Comparison of ENCODE assay signal across 8 cellular contexts in genomic region chr20:37526238-37526838, GRCh38. TPM values are rescaled to one million over a fixed set of nuclear protein-coding genes. Genes with fewer than 3 reads are reported as not detected.
DNase-seq lines count a peak whose midpoint lies in the region; TF ChIP-seq lines count a peak whose summit lies in the region.

No MANE protein-coding gene starts in this region.

- CTCF ChIA-PET in GM10248 (lab: Yijun Ruan, JAX), result interaction anchor here (1.2 to 2.1 kb wide), 2 partner anchors 9 to 13 kb away, joined by 3 to 7 read pairs; no protein-coding TSS in a partner anchor

- 0% methylated on average over 6 to 7 of the region's 10 CpGs for WGBS in mesodermal cell (ENCODE audit: insufficient coverage in 2 of 2), 2 experiments

- H3K27ac ChIP-seq in 22Rv1 (peak overlapping the region; percentile 75), mesodermal cell (ENCODE audit: low read depth, low read length, severe bottlenecking) (peak overlapping the region; percentile 99), uterus (peak overlapping the region; percentile 92 to 98)
- peak overlapping the region; percentile 98 for H3K27ac ChIP-seq in effector memory CD4-positive, alpha-beta T cell (ENCODE audit: insufficient read depth, low read length, poor library complexity, severe bottlenecking)

- H3K9me3 ChIP-seq in effector memory CD4-positive, alpha-beta T cell (ENCODE audit: control insufficient read depth, low read length), result no peaks in the 10 kb centered on the region
- H3K9me3 ChIP-seq in mesodermal cell (ENCODE audit: control insufficient read depth, low read length), result peaks cover 2% of the 10 kb centered on the region
- no peaks in the 10 kb centered on the region for H3K9me3 ChIP-seq in uterus

- TF ChIP-seq CTCF in 22Rv1 (IDR thresholded peaks at IDR 0.05), result no peak
- TF ChIP-seq CTCF in uterus (IDR thresholded peaks at IDR 0.05), result no peak
- no peak for TF ChIP-seq CTCF in GM10248 (IDR thresholded peaks at IDR 0.05; ENCODE audit: control extremely low read depth, extremely low read depth, low read depth, missing control alignments)

- peak; percentile 82 for DNase-seq in GM03348 (ENCODE audit: low spot score)
- peak; percentile 69 for DNase-seq in RPMI7951 (ENCODE audit: low read depth)
- no peak for DNase-seq in effector memory CD4-positive, alpha-beta T cell
- DNase-seq in uterus, result no peak
- DNase-seq in GM19238 (ENCODE audit: insufficient read length, low spot score), result no peak
- DNase-seq in GM10248 (ENCODE audit: extremely low spot score), result no peak

- intact Hi-C loops in uterus (cut with DNase I; ENCODE audit: low total_unique reads), result loop anchor here (5.0 to 10.0 kb wide), 2 partner anchors 142 to 254 kb away; no protein-coding TSS in a partner anchor

- H3K4me1 ChIP-seq in effector memory CD4-positive, alpha-beta T cell (ENCODE audit: control insufficient read depth, insufficient read depth, low read length, poor library complexity, severe bottlenecking), result peaks cover 29% of the 10 kb centered on the region
- H3K4me1 ChIP-seq in mesodermal cell (ENCODE audit: control insufficient read depth, insufficient read depth, low read length, poor library complexity, severe bottlenecking) (peaks cover 19% of the 10 kb centered on the region), uterus (peaks cover 0 to 4% of the 10 kb centered on the region in 2 donors)

- no peak for TF ChIP-seq POLR2A in uterus (IDR thresholded peaks at IDR 0.05)

- POLR2A ChIA-PET in GM10248 (lab: Yijun Ruan, JAX), result no interaction called here

- H3K36me3 ChIP-seq in effector memory CD4-positive, alpha-beta T cell (ENCODE audit: control insufficient read depth, insufficient read depth, low read length), result no peaks in the 10 kb centered on the region
- H3K36me3 ChIP-seq in mesodermal cell (ENCODE audit: control insufficient read depth, insufficient read depth, low read length), result peaks cover 35% of the 10 kb centered on the region
- no peaks in the 10 kb centered on the region for H3K36me3 ChIP-seq in uterus

- H3K27me3 ChIP-seq in effector memory CD4-positive, alpha-beta T cell (replicated peaks; ENCODE audit: control insufficient read depth, insufficient read depth, low read length, poor library complexity, severe bottlenecking), result no peaks in the 10 kb centered on the region
- no peaks in the 10 kb centered on the region for H3K27me3 ChIP-seq in uterus

- peak overlapping the region; percentile 93 for H3K4me3 ChIP-seq in effector memory CD4-positive, alpha-beta T cell (ENCODE audit: insufficient read depth, low read depth, low read length, poor library complexity, severe bottlenecking)
- H3K4me3 ChIP-seq in mesodermal cell (ENCODE audit: extremely low read depth, insufficient read depth, low read length, poor library complexity, severe bottlenecking) (peak overlapping the region; percentile 97), uterus (peak overlapping the region; percentile 89 to 99)

RNA-seq across cellular contexts. Expression of gene BLCAP, which starts 1.3 kb away (rescaled TPM):
- total RNA-seq in RPMI7951 (2014; rRNA removed; shearing (Covaris generic)), result 57.5 and 64.4 TPM in 2 replicates
- polyA plus RNA-seq in mesodermal cell (2013, experiment 1 of 2), result 52.8 TPM
- polyA plus RNA-seq in mesodermal cell (2013, experiment 2 of 2), result 45.0 TPM
- total RNA-seq in uterus, result 10 to 100 TPM; 16.4 to 62.9 (median 37.7) TPM

RNA-seq across cellular contexts. Expression of gene NNAT, which starts 5.3 kb away (rescaled TPM):
- total RNA-seq in RPMI7951 (2014; rRNA removed; shearing (Covaris generic)), result not detected in 2 replicates
- polyA plus RNA-seq in mesodermal cell (2013, experiment 1 of 2), result 83.6 TPM
- polyA plus RNA-seq in mesodermal cell (2013, experiment 2 of 2), result 87.7 TPM
- 10 to 100 TPM in 1 of 4 donors, 1 to 10 TPM in 1, not detected in 2; 1.5 to 10.5 TPM for total RNA-seq in uterus

Comparison
In these comparisons a context has a peak if more than half of its experiments do, and no peak if none do; other contexts are left out.
1. DNase-seq: peak in GM03348 (single experiment) and RPMI7951 (single experiment); none in effector memory CD4-positive, alpha-beta T cell (0 of 3), uterus (0 of 2), GM19238 (single experiment) and GM10248 (single experiment).
2. Peak in every context shown above with its lines, with median percentiles within 50 percentile points of each other: H3K27ac ChIP-seq and H3K4me3 ChIP-seq.